9 cellular contexts compared by ENCODE assay signal in genomic region chr22:35330258-35330861, GRCh38. TPM values are rescaled to one million over a fixed set of nuclear protein-coding genes. Genes with fewer than 3 reads are reported as not detected.
A peak's percentile ranks its signal among the peaks of the same experiment; 100 is the strongest.
DNase-seq lines count a peak whose midpoint lies in the region; ATAC-seq and TF ChIP-seq lines count a peak whose summit lies in the region.
"Had no signal": no experiment of that assay in that cellular context is flagged by ENCODE, and none has a peak within 500 bp of the region (broad histone marks: within the 10 kb centered on the region; RNA-seq: fewer than 3 reads in every experiment).

No MANE protein-coding gene starts in this region.

- H3K36me3 Mint-ChIP-seq in MCF 10A (ENCODE audit: insufficient read depth, unreplicated experiment) = peaks cover 58% of the 10 kb centered on the region

- peak; percentile 66 to 89 (median 80) for ATAC-seq in psoas muscle
- no peak for ATAC-seq in HG03280 (IDR thresholded peaks at IDR 0.05; ENCODE audit: unreplicated experiment)
- no peak for ATAC-seq in GM18511 (IDR thresholded peaks at IDR 0.05; ENCODE audit: unreplicated experiment)
- ATAC-seq: A549 had no signal

- H2AFZ ChIP-seq in mammary epithelial cell (ENCODE audit: low read depth, low read length) = no peak overlapping the region

- no peaks in the 10 kb centered on the region for H3K4me1 Mint-ChIP-seq in MCF 10A (ENCODE audit: insufficient read depth, unreplicated experiment)

- no peaks in the 10 kb centered on the region for H3K4me1 ChIP-seq in mammary epithelial cell (ENCODE audit: insufficient read depth, low read length)
- peaks cover 10% of the 10 kb centered on the region for H3K4me1 ChIP-seq in psoas muscle
- H3K4me1 ChIP-seq: A549 had no signal

- CTCF ChIA-PET in MCF 10A (lab: Yijun Ruan, JAX) (interaction anchor here (0.6 kb wide), 2 partner anchors 31 to 833 kb away, joined by 3 read pairs; no protein-coding TSS in a partner anchor), mammary epithelial cell (lab: Charles Lee; ENCODE audit: low non-redundant PET) (interaction anchor here (0.7 kb wide), 1 partner anchor 10 kb away, joined by 3 read pairs; no protein-coding TSS in a partner anchor)

- intact Hi-C loops in MCF 10A (cut with micrococcal nuclease) = no loop called here
- intact Hi-C loops in mammary epithelial cell (cut with micrococcal nuclease) = no loop called here
- intact Hi-C loops in psoas muscle (cut with DNase I) = no loop called here

- DNase-seq in MCF 10A (ENCODE audit: unreplicated experiment) (peak; percentile 80), mammary epithelial cell (no peak), fibroblast of the aortic adventitia (ENCODE audit: low read depth) (peak; percentile 74), psoas muscle (peak; percentile 89 to 92), COR-L47 (lab: John Stamatoyannopoulos, UW) (no peak)
- peak; percentile 18 for DNase-seq in activated CD8-positive, alpha-beta memory T cell treated with anti-CD3 and anti-CD28 coated beads, Interleukin-2, amount 50 U/mL, for 24 hours (ENCODE audit: extremely low read depth)

- in situ Hi-C loops in mammary epithelial cell (cut with MboI; ENCODE audit: low sequenced_read_pairs in 2 of 2) = no loop called here

- H3K36me3 ChIP-seq in mammary epithelial cell (ENCODE audit: insufficient read depth, low read length) (no peaks in the 10 kb centered on the region), psoas muscle (ENCODE audit: insufficient read depth in 1 of 2, low read depth in 1 of 2) (peaks cover 9 to 98% of the 10 kb centered on the region in 2 donors)

- no peak overlapping the region for H3K27ac Mint-ChIP-seq in MCF 10A (ENCODE audit: low read depth, unreplicated experiment)

- WGBS in mammary epithelial cell (ENCODE audit: low coverage, missing lambda C conversion rate) = 77% methylated on average over 14 of the region's 16 CpGs
- 19 to 36% (median 25%) methylated on average over 16 of the region's 16 CpGs for WGBS in psoas muscle, 3 donors

- dilution Hi-C loops in mammary epithelial cell (cut with HindIII; ENCODE audit: low sequenced_read_pairs) = no loop called here

- no peaks in the 10 kb centered on the region for H4K20me1 ChIP-seq in mammary epithelial cell (ENCODE audit: insufficient read depth, low read length)

- H3K4me3 Mint-ChIP-seq in MCF 10A (ENCODE audit: unreplicated experiment) = no peak overlapping the region

- BruUV-seq in MCF 10A (replicated peaks; lab: Mats Ljungman, UMichigan) (no TSS peak), mammary epithelial cell (replicated peaks; lab: Mats Ljungman, UMichigan) (no TSS peak)

- H3K27ac ChIP-seq in mammary epithelial cell (ENCODE audit: insufficient read depth, low read depth, low read length) (no peak overlapping the region), psoas muscle (peak overlapping the region; percentile 78)
- H3K27ac ChIP-seq: A549 had no signal

- H3K27me3 ChIP-seq in mammary epithelial cell (ENCODE audit: insufficient read depth, low read length) (no peaks in the 10 kb centered on the region), psoas muscle (ENCODE audit: insufficient read depth in 3 of 3, low read length in 2 of 3) (no peaks in the 10 kb centered on the region)

- POLR2A ChIA-PET in MCF 10A (lab: Yijun Ruan, JAX) = interaction anchor here (0.6 to 1.2 kb wide), 3 partner anchors 9 to 31 kb away, joined by 3 to 8 read pairs (median 3); partner anchors contain the start of gene TOM1

- no peak overlapping the region for H3K9ac ChIP-seq in mammary epithelial cell (ENCODE audit: insufficient read depth, low read length)

- no peaks in the 10 kb centered on the region for H3K79me2 ChIP-seq in mammary epithelial cell (ENCODE audit: insufficient read depth, low read length)

- no peaks in the 10 kb centered on the region for H3K9me3 Mint-ChIP-seq in MCF 10A (ENCODE audit: unreplicated experiment)

- H3K4me2 ChIP-seq in mammary epithelial cell (ENCODE audit: insufficient read depth, low read depth, low read length) = no peak overlapping the region
- H3K4me2 ChIP-seq: A549 had no signal

- no peak overlapping the region for H3K4me3 ChIP-seq in mammary epithelial cell (replicated peaks in 1 of 3; ENCODE audit: insufficient read depth in 1 of 3, low read depth in 2 of 3, low read length in 3 of 3)
- no peak overlapping the region for H3K4me3 ChIP-seq in fibroblast of the aortic adventitia (ENCODE audit: low read depth, low read length)
- H3K4me3 ChIP-seq in psoas muscle = no peak overlapping the region
- H3K4me3 ChIP-seq: A549 had no signal

- TF ChIP-seq CTCF in MCF 10A (IDR thresholded peaks at IDR 0.05; ENCODE audit: unreplicated experiment) (no peak), mammary epithelial cell (conservative IDR thresholded peaks at IDR 0.05 in 1 of 2, IDR thresholded peaks at IDR 0.05 in 1 of 2; ENCODE audit: extremely low read depth in 1 of 2, insufficient read depth in 1 of 2, low read depth in 1 of 2, low read length in 2 of 2) (no peak), fibroblast of the aortic adventitia (IDR thresholded peaks at IDR 0.05; ENCODE audit: insufficient read depth, low read length) (no peak), psoas muscle (IDR thresholded peaks at IDR 0.05) (no peak)

- H3K9me3 ChIP-seq in mammary epithelial cell (replicated peaks; ENCODE audit: insufficient read depth, low read length) (no peaks in the 10 kb centered on the region), psoas muscle (no peaks in the 10 kb centered on the region)
- H3K9me3 ChIP-seq: A549 had no signal

- H3K27me3 Mint-ChIP-seq in MCF 10A (ENCODE audit: insufficient read depth, unreplicated experiment) = no peaks in the 10 kb centered on the region

RNA-seq across cellular contexts. Expression of gene TOM1, which starts 30.7 kb away (rescaled TPM):
- 28.2 and 41.9 TPM in 2 replicates for total RNA-seq in MCF 10A (2022)
- 10 to 100 TPM; 19.7 to 30.0 TPM for total RNA-seq in mammary epithelial cell
- polyA plus RNA-seq in mammary epithelial cell = 20.1 TPM
- polyA minus RNA-seq in mammary epithelial cell = 18.7 TPM
- total RNA-seq in fibroblast of the aortic adventitia (ENCODE audit: low replicate concordance) = 25.7 and 48.8 TPM in 2 replicates
- 100 to 1,000 TPM in 3 of 4 donors, 10 to 100 TPM in 1; 91.7 to 187 (median 156) TPM for total RNA-seq in psoas muscle
- polyA plus RNA-seq in psoas muscle = 100 to 1,000 TPM in 1 of 3 donors, 10 to 100 TPM in 2; 69.7 to 116 (median 92.4) TPM

RNA-seq across cellular contexts. Expression of gene HMOX1, which starts 50.5 kb away (rescaled TPM):
- 1.9 and 2.5 TPM in 2 replicates for total RNA-seq in MCF 10A (2022)
- 100 to 1,000 TPM in 1 of 2 donors, 10 to 100 TPM in 1; 14.1 to 217 TPM for total RNA-seq in mammary epithelial cell
- polyA plus RNA-seq in mammary epithelial cell = 9.2 TPM
- 12.8 TPM for polyA minus RNA-seq in mammary epithelial cell
- total RNA-seq in fibroblast of the aortic adventitia (ENCODE audit: low replicate concordance) = 59.2 and 170 TPM in 2 replicates
- total RNA-seq in psoas muscle = 100 to 1,000 TPM in 1 of 4 donors, 10 to 100 TPM in 3; 23.7 to 238 (median 50.5) TPM
- polyA plus RNA-seq in psoas muscle = 100 to 1,000 TPM in 2 of 3 donors, 10 to 100 TPM in 1; 20.5 to 249 (median 167) TPM

Comparison
In these comparisons a context has a peak if more than half of its experiments do, and no peak if none do; other contexts are left out.
1. DNase-seq: peak in MCF 10A (single experiment), activated CD8-positive, alpha-beta memory T cell treated with anti-CD3 and anti-CD28 coated beads, Interleukin-2, amount 50 U/mL, for 24 hours (single experiment), fibroblast of the aortic adventitia (single experiment) and psoas muscle (2 of 2); none in mammary epithelial cell (single experiment) and COR-L47 (single experiment).
2. ATAC-seq: peak in psoas muscle (4 of 4); none in HG03280 (single experiment) and GM18511 (single experiment).